In genomic region chr11:10398525-10398924, GRCh38 we compare ENCODE assay signal across 17 cellular contexts. TPM values are rescaled to one million over a fixed set of nuclear protein-coding genes. Genes with fewer than 3 reads are reported as not detected.
A peak's percentile ranks its signal among the peaks of the same experiment; 100 is the strongest.
DNase-seq lines count a peak whose midpoint lies in the region; ATAC-seq and TF ChIP-seq lines count a peak whose summit lies in the region.
"Had no signal": no experiment of that assay in that cellular context is flagged by ENCODE, and none has a peak within 500 bp of the region (broad histone marks: within the 10 kb centered on the region; RNA-seq: fewer than 3 reads in every experiment).

No MANE protein-coding gene starts in this region.

- intact Hi-C loops in lower lobe of right lung (cut with DNase I) (no loop called here), Calu3 (cut with micrococcal nuclease; ENCODE audit: unreplicated experiment) (no loop called here)

- CTCF ChIA-PET in Calu3 (lab: Charles Lee), result no interaction called here
- CTCF ChIA-PET in HEK293T (lab: Yijun Ruan, JAX), result interaction anchor here (1.0 kb wide), 1 partner anchor 32 kb away, joined by 4 read pairs; no protein-coding TSS in a partner anchor

- H3K4me1 ChIP-seq in lower lobe of right lung, result peaks cover 18% of the 10 kb centered on the region
- H3K4me1 ChIP-seq: SJSA1 had no signal

- no peaks in the 10 kb centered on the region for H3K36me3 ChIP-seq in lower lobe of right lung
- H3K36me3 ChIP-seq: SJSA1, tibial nerve had no signal

- H3K4me3 ChIP-seq in lower lobe of right lung, result no peak overlapping the region
- H3K4me3 ChIP-seq: SJSA1, tibial nerve had no signal

- H3K27me3 Mint-ChIP-seq in activated T-helper 17 cell treated with anti-CD3 and anti-CD28 coated beads, Interleukin-2, amount 50 U/mL, for 72 hours, result peaks cover 13% of the 10 kb centered on the region
- H3K27me3 Mint-ChIP-seq in Calu3 (ENCODE audit: unreplicated experiment), result peaks cover 53% of the 10 kb centered on the region

- H3K27me3 ChIP-seq in lower lobe of right lung (ENCODE audit: low read depth), result no peaks in the 10 kb centered on the region
- H3K27me3 ChIP-seq: SJSA1, tibial nerve had no signal

- H3K9me3 ChIP-seq in lower lobe of right lung, result no peaks in the 10 kb centered on the region
- H3K9me3 ChIP-seq: SJSA1, tibial nerve had no signal

- POLR2A ChIA-PET in HEK293T (lab: Yijun Ruan, JAX), result no interaction called here

- H3K27ac Mint-ChIP-seq in activated T-helper 17 cell treated with anti-CD3 and anti-CD28 coated beads, Interleukin-2, amount 50 U/mL, for 72 hours, result no peak overlapping the region
- H3K27ac Mint-ChIP-seq in Calu3 (ENCODE audit: unreplicated experiment), result no peak overlapping the region
- H3K27ac Mint-ChIP-seq: activated naive CD4-positive, alpha-beta T cell treated with anti-CD3 and anti-CD28 coated beads, Interleukin-2, amount 50 U/mL, for 24 hours; natural killer cell; WTC11 had no signal

- H3K9me3 Mint-ChIP-seq in activated T-helper 17 cell treated with anti-CD3 and anti-CD28 coated beads, Interleukin-2, amount 50 U/mL, for 72 hours, result no peaks in the 10 kb centered on the region
- no peaks in the 10 kb centered on the region for H3K9me3 Mint-ChIP-seq in Calu3 (ENCODE audit: low read depth, unreplicated experiment)
- H3K9me3 Mint-ChIP-seq: activated naive CD4-positive, alpha-beta T cell treated with anti-CD3 and anti-CD28 coated beads, Interleukin-2, amount 50 U/mL, for 24 hours; natural killer cell; WTC11 had no signal

- ATAC-seq in activated T-helper 17 cell treated with anti-CD3 and anti-CD28 coated beads, Interleukin-2, amount 50 U/mL, for 72 hours (replicated peaks), result peak; percentile 40
- ATAC-seq in lower lobe of right lung, result peak; percentile 48 to 57
- ATAC-seq: natural killer cell, WTC11 had no signal

- H3K4me3 Mint-ChIP-seq in activated T-helper 17 cell treated with anti-CD3 and anti-CD28 coated beads, Interleukin-2, amount 50 U/mL, for 72 hours, result no peak overlapping the region
- H3K4me3 Mint-ChIP-seq in Calu3 (ENCODE audit: low read depth, unreplicated experiment), result no peak overlapping the region
- H3K4me3 Mint-ChIP-seq: activated naive CD4-positive, alpha-beta T cell treated with anti-CD3 and anti-CD28 coated beads, Interleukin-2, amount 50 U/mL, for 24 hours; natural killer cell; WTC11 had no signal

- H3K4me1 Mint-ChIP-seq in activated T-helper 17 cell treated with anti-CD3 and anti-CD28 coated beads, Interleukin-2, amount 50 U/mL, for 72 hours, result no peaks in the 10 kb centered on the region
- H3K4me1 Mint-ChIP-seq in Calu3 (ENCODE audit: low read depth, unreplicated experiment), result peaks cover 18% of the 10 kb centered on the region
- H3K4me1 Mint-ChIP-seq: activated naive CD4-positive, alpha-beta T cell treated with anti-CD3 and anti-CD28 coated beads, Interleukin-2, amount 50 U/mL, for 24 hours had no signal

- peak; percentile 78 for DNase-seq in CD1c-positive myeloid dendritic cell (ENCODE audit: extremely low spot score)
- peak; percentile 51 for DNase-seq in KBM-7
- DNase-seq in lower lobe of right lung, result peak; percentile 52
- DNase-seq in A172 (ENCODE audit: low spot score), result no peak
- DNase-seq in Calu3, result no peak
- no peak for DNase-seq in HEK293T (ENCODE audit: extremely low spot score)
- DNase-seq in NCI-H526 treated with DMSO at 0.1 percent for 48 hours (lab: John Stamatoyannopoulos, UW), result no peak
- DNase-seq: natural killer cell; NCI-H2081; NCI-H774; stimulated activated CD4-positive, alpha-beta T cell treated with anti-CD3 and anti-CD28 coated beads, Interleukin-1b, Interleukin-23, amount 100 ng/mL, for 48 hours; stimulated activated CD8-positive, alpha-beta memory T cell treated with anti-CD3 and anti-CD28 coated beads, Interleukin-4, amount 100 ng/mL, for 48 hours had no signal

- TF ChIP-seq CTCF in lower lobe of right lung (IDR thresholded peaks at IDR 0.05) (no peak), Calu3 (IDR thresholded peaks at IDR 0.05; ENCODE audit: unreplicated experiment) (no peak)

- H3K36me3 Mint-ChIP-seq in activated T-helper 17 cell treated with anti-CD3 and anti-CD28 coated beads, Interleukin-2, amount 50 U/mL, for 72 hours (ENCODE audit: low read depth), result no peaks in the 10 kb centered on the region
- H3K36me3 Mint-ChIP-seq in Calu3 (ENCODE audit: insufficient read depth, unreplicated experiment), result no peaks in the 10 kb centered on the region
- H3K36me3 Mint-ChIP-seq: activated naive CD4-positive, alpha-beta T cell treated with anti-CD3 and anti-CD28 coated beads, Interleukin-2, amount 50 U/mL, for 24 hours; natural killer cell; WTC11 had no signal

- no TSS peak for BruUV-seq in Calu3 (replicated peaks; lab: Mats Ljungman, UMichigan)

- no peak overlapping the region for H3K27ac ChIP-seq in lower lobe of right lung
- H3K27ac ChIP-seq: SJSA1, tibial nerve had no signal

- in situ Hi-C loops in KBM-7 (cut with MboI; ENCODE audit: low pct_unique_long_range_greater_than_20kb, low sequenced_read_pairs), result no loop called here

TF ChIP-seq in HEK293T, 16 proteins besides CTCF, POLR2A, EP300 and RAD21:
- TF ChIP-seq HDGF (IDR thresholded peaks at IDR 0.05; ENCODE audit: borderline replicate concordance), result no peak
- no peak for TF ChIP-seq SUZ12 (IDR thresholded peaks at IDR 0.05)
- TF ChIP-seq LEF1 (IDR thresholded peaks at IDR 0.05; ENCODE audit: borderline replicate concordance), result no peak
- TF ChIP-seq ELF4 (IDR thresholded peaks at IDR 0.05), result no peak
- TF ChIP-seq ARNT (IDR thresholded peaks at IDR 0.05), result no peak
TF ChIP-seq in HEK293T: peak in this region for 0.

RNA-seq across cellular contexts. Expression of gene AMPD3, which starts 56.5 kb away (rescaled TPM):
- 100 to 1,000 TPM in 1 of 2 donors, 10 to 100 TPM in 1; 30.6 to 179 TPM for total RNA-seq in activated T-helper 17 cell treated with anti-CD3 and anti-CD28 coated beads, Interleukin-2, amount 50 U/mL, for 72 hours
- total RNA-seq in lower lobe of right lung (9.8 TPM), Calu3 (2022) (2.1 and 3.1 TPM in 2 replicates)
- 1.6 and 3.9 TPM in 2 replicates for total RNA-seq in A172 (2014; rRNA removed; shearing (Covaris generic))

Comparison
In these comparisons a context has a peak if more than half of its experiments do, and no peak if none do; other contexts are left out.
1. DNase-seq: peak in CD1c-positive myeloid dendritic cell (single experiment), KBM-7 (single experiment) and lower lobe of right lung (single experiment); none in A172 (single experiment), Calu3 (single experiment), HEK293T (single experiment) and NCI-H526 treated with DMSO at 0.1 percent for 48 hours (single experiment).